1 cellular context compared by ENCODE assay signal in the genomic region with DNA sequence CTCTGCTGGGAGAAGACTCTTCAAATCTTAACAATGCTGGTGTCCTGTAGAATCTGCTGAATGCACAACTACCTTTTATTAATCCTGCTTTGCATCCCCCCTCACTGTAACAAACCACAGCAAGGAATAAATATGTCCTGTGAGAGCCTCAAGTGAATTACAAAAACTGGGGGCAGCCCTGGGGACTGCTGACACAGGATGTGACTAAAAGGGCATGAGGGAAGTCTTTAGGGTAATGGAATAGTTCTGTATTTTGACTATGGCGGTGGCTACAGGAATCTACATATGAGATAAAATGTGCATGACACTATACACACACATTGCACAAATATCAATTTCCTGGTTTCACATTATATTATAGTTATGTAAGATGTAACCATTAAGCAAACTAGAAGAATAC.
TF ChIP-seq lines count a peak whose summit lies in the region.

No MANE protein-coding gene starts in this region.

TF ChIP-seq in GM12878, 131 proteins besides CTCF, POLR2A, EP300 and RAD21 (continued from another document):
- TF ChIP-seq, protein P1, sequence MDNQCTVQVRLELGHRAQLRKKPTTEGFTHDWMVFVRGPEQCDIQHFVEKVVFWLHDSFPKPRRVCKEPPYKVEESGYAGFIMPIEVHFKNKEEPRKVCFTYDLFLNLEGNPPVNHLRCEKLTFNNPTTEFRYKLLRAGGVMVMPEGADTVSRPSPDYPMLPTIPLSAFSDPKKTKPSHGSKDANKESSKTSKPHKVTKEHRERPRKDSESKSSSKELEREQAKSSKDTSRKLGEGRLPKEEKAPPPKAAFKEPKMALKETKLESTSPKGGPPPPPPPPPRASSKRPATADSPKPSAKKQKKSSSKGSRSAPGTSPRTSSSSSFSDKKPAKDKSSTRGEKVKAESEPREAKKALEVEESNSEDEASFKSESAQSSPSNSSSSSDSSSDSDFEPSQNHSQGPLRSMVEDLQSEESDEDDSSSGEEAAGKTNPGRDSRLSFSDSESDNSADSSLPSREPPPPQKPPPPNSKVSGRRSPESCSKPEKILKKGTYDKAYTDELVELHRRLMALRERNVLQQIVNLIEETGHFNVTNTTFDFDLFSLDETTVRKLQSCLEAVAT (IDR thresholded peaks at IDR 0.05), result no peak
- TF ChIP-seq SIN3A (IDR thresholded peaks at IDR 0.05; ENCODE audit: low read depth, low read length) (no peak), LARP7 (IDR thresholded peaks at IDR 0.05) (no peak), CREM (IDR thresholded peaks at IDR 0.05; ENCODE audit: low read depth) (no peak), MXI1 (IDR thresholded peaks at IDR 0.05; ENCODE audit: low read depth, low read length) (no peak), KAT2A (conservative IDR thresholded peaks at IDR 0.05; ENCODE audit: control insufficient read depth, low read depth, low read length) (no peak), CHD1 (IDR thresholded peaks at IDR 0.05; ENCODE audit: low read depth, low read length) (no peak), ASH2L (IDR thresholded peaks at IDR 0.05; ENCODE audit: borderline replicate concordance, low read depth) (no peak), ZNF622 (IDR thresholded peaks at IDR 0.05) (no peak), NR2C1 (IDR thresholded peaks at IDR 0.05) (no peak), POU2F2 (IDR thresholded peaks at IDR 0.05; ENCODE audit: borderline replicate concordance, low read depth, low read length) (no peak), RELA (IDR thresholded peaks at IDR 0.05; ENCODE audit: borderline replicate concordance, partially characterized antibody) (no peak)
